1 cellular context compared by ENCODE assay signal in genomic region chr9:134135343-134136116, GRCh38.
TF ChIP-seq lines count a peak whose summit lies in the region.

Gene WDR5, plus strand, starts transcription at chr9:134136082. Its CDS starts 3,796 bp downstream, at chr9:134139878.

TF ChIP-seq in HepG2, 621 proteins besides CTCF, POLR2A, EP300 and RAD21 (continued from another document and continues in another):
- TF ChIP-seq REST (IDR thresholded peaks at IDR 0.05; ENCODE audit: borderline replicate concordance in 1 of 2, low read depth in 1 of 2, low read length in 2 of 2) = no peak
- no peak for TF ChIP-seq ZBTB26 (CRISPR knock-in tag; IDR thresholded peaks at IDR 0.05; ENCODE audit: borderline replicate concordance)
- no peak for TF ChIP-seq ZNF720 (CRISPR knock-in tag; IDR thresholded peaks at IDR 0.05)
- TF ChIP-seq CC2D1A (CRISPR knock-in tag; IDR thresholded peaks at IDR 0.05) = no peak
- 0 out of 2 replicates have a peak, but pooled peaks have one; percentile 21 for TF ChIP-seq MYPOP (CRISPR knock-in tag; IDR thresholded peaks at IDR 0.05)
- no peak for TF ChIP-seq CHD2 (IDR thresholded peaks at IDR 0.05; ENCODE audit: low read depth, low read length)
- no peak; the same call in 1 of the 2 replicates for TF ChIP-seq ZNF280B (CRISPR knock-in tag; IDR thresholded peaks at IDR 0.05; ENCODE audit: borderline replicate concordance)
- peak; percentile 73 for TF ChIP-seq GATAD1 (CRISPR knock-in tag; IDR thresholded peaks at IDR 0.05)
- peak; percentile 80 for TF ChIP-seq ZFY (CRISPR knock-in tag; IDR thresholded peaks at IDR 0.05)
- TF ChIP-seq RBAK (CRISPR knock-in tag; IDR thresholded peaks at IDR 0.05) = no peak
- no peak; the same call in 1 of the 2 replicates for TF ChIP-seq ZNF784 (CRISPR knock-in tag; IDR thresholded peaks at IDR 0.05; ENCODE audit: borderline replicate concordance)
- no peak for TF ChIP-seq RFX3 (CRISPR knock-in tag; IDR thresholded peaks at IDR 0.05)
- no peak for TF ChIP-seq SMAD9 (CRISPR knock-in tag; IDR thresholded peaks at IDR 0.05)
- no peak; the same call in 1 of the 2 replicates for TF ChIP-seq ZNF550 (CRISPR knock-in tag; IDR thresholded peaks at IDR 0.05; ENCODE audit: borderline replicate concordance)
- no peak for TF ChIP-seq SOX5 (CRISPR knock-in tag; IDR thresholded peaks at IDR 0.05; ENCODE audit: borderline replicate concordance)
- TF ChIP-seq POGK (CRISPR knock-in tag; conservative IDR thresholded peaks at IDR 0.05) = peak; percentile 69; the same call in 1 of the 2 replicates
- TF ChIP-seq ETS1 (CRISPR knock-in tag; IDR thresholded peaks at IDR 0.05) = no peak
- no peak for TF ChIP-seq DNMT3B (CRISPR knock-in tag; conservative IDR thresholded peaks at IDR 0.05)
- peak; percentile 54; the same call in 1 of the 2 replicates for TF ChIP-seq SNAPC2 (CRISPR knock-in tag; IDR thresholded peaks at IDR 0.05)
- TF ChIP-seq ZNF761 (CRISPR knock-in tag; conservative IDR thresholded peaks at IDR 0.05) = no peak
- no peak; the same call in 1 of the 2 replicates for TF ChIP-seq IRF9 (CRISPR knock-in tag; IDR thresholded peaks at IDR 0.05; ENCODE audit: borderline replicate concordance)
- no peak for TF ChIP-seq GFI1 (CRISPR knock-in tag; IDR thresholded peaks at IDR 0.05; ENCODE audit: borderline replicate concordance)
- no peak for TF ChIP-seq SP1 (IDR thresholded peaks at IDR 0.05)
- no peak for TF ChIP-seq SP1 (CRISPR knock-in tag; IDR thresholded peaks at IDR 0.05)
- peak; percentile 84; the same call in 1 of the 2 replicates for TF ChIP-seq KDM5B (CRISPR knock-in tag; IDR thresholded peaks at IDR 0.05; ENCODE audit: borderline replicate concordance)
- no peak for TF ChIP-seq ZNF136 (CRISPR knock-in tag; IDR thresholded peaks at IDR 0.05; ENCODE audit: low read depth)
- TF ChIP-seq IKZF5 (CRISPR knock-in tag; IDR thresholded peaks at IDR 0.05) = peak; percentile 16; the same call in 1 of the 2 replicates
- no peak for TF ChIP-seq ATF5 (CRISPR knock-in tag; IDR thresholded peaks at IDR 0.05; ENCODE audit: low read depth)
- TF ChIP-seq CBFB (CRISPR knock-in tag; IDR thresholded peaks at IDR 0.05) = 0 out of 2 replicates have a peak, but pooled peaks have one; percentile 11
- no peak for TF ChIP-seq FOXM1 (CRISPR knock-in tag; IDR thresholded peaks at IDR 0.05)
- no peak for TF ChIP-seq ZNF557 (CRISPR knock-in tag; IDR thresholded peaks at IDR 0.05)
- TF ChIP-seq AKNA (CRISPR knock-in tag; IDR thresholded peaks at IDR 0.05; ENCODE audit: borderline replicate concordance) = no peak
- no peak for TF ChIP-seq HOMEZ (CRISPR knock-in tag; IDR thresholded peaks at IDR 0.05; ENCODE audit: low read depth)
